Comparison of ENCODE assay signal across 8 cellular contexts in genomic region chr22:46754110-46754799, GRCh38. TPM values are rescaled to one million over a fixed set of nuclear protein-coding genes. Genes with fewer than 3 reads are reported as not detected.
DNase-seq lines count a peak whose midpoint lies in the region; ATAC-seq, FAIRE-seq and TF ChIP-seq lines count a peak whose summit lies in the region.

No MANE protein-coding gene starts in this region.

- no peak for FAIRE-seq in GM12892 (lab: Jason Lieb, UNC)

- intact Hi-C loops in activated CD4-positive, alpha-beta T cell treated with anti-CD3 and anti-CD28 coated beads, Interleukin-2, amount 10 ng/mL, durations not matched to agents 24 days and 14 days (cut with micrococcal nuclease), result no loop called here
- intact Hi-C loops in dendritic cell treated with granulocyte-macrophage colony-stimulating factor and Interleukin-4, amounts not matched to agents 40 ng/mL and 50 ng/mL, for 4 days (cut with micrococcal nuclease), result no loop called here

- no peak for TF ChIP-seq CTCF in mesothelial cell of epicardium (IDR thresholded peaks at IDR 0.05; ENCODE audit: unreplicated experiment)

- no peaks in the 10 kb centered on the region for H3K27me3 Mint-ChIP-seq in activated CD4-positive, alpha-beta T cell treated with anti-CD3 and anti-CD28 coated beads, Interleukin-2, amount 10 ng/mL, durations not matched to agents 24 days and 14 days
- peaks cover 2% of the 10 kb centered on the region for H3K27me3 Mint-ChIP-seq in dendritic cell treated with granulocyte-macrophage colony-stimulating factor and Interleukin-4, amounts not matched to agents 40 ng/mL and 50 ng/mL, for 4 days
- H3K27me3 Mint-ChIP-seq in mesothelial cell of epicardium (ENCODE audit: low read depth), result peaks cover under 1% of the 10 kb centered on the region

- TF ChIP-seq POLR2A in GM12892 (IDR thresholded peaks at IDR 0.05; ENCODE audit: low read depth, low read length), result no peak

- DNase-seq in activated CD4-positive, alpha-beta T cell treated with anti-CD3 and anti-CD28 coated beads, Interleukin-2, amount 10 ng/mL, durations not matched to agents 24 days and 14 days, result peak; percentile 56
- DNase-seq in activated CD4-positive, alpha-beta T cell treated with anti-CD3 and anti-CD28 coated beads, Interleukin-2, amount 50 U/mL, for 4 hours, result no peak
- DNase-seq in RPMI8226, result peak; percentile 74
- DNase-seq in mesothelial cell of epicardium (ENCODE audit: low spot score in 2 of 2, unreplicated experiment in 2 of 2), result no peak
- no peak for DNase-seq in GM12892 (ENCODE audit: insufficient read length)

- peaks cover 6% of the 10 kb centered on the region for H3K9me3 Mint-ChIP-seq in activated CD4-positive, alpha-beta T cell treated with anti-CD3 and anti-CD28 coated beads, Interleukin-2, amount 10 ng/mL, durations not matched to agents 24 days and 14 days
- peaks cover 11% of the 10 kb centered on the region for H3K9me3 Mint-ChIP-seq in dendritic cell treated with granulocyte-macrophage colony-stimulating factor and Interleukin-4, amounts not matched to agents 40 ng/mL and 50 ng/mL, for 4 days
- peaks cover 7% of the 10 kb centered on the region for H3K9me3 Mint-ChIP-seq in mesothelial cell of epicardium

- peaks cover 26% of the 10 kb centered on the region for H3K4me1 Mint-ChIP-seq in activated CD4-positive, alpha-beta T cell treated with anti-CD3 and anti-CD28 coated beads, Interleukin-2, amount 10 ng/mL, durations not matched to agents 24 days and 14 days
- peaks cover 97% of the 10 kb centered on the region for H3K4me1 Mint-ChIP-seq in dendritic cell treated with granulocyte-macrophage colony-stimulating factor and Interleukin-4, amounts not matched to agents 40 ng/mL and 50 ng/mL, for 4 days (ENCODE audit: low read depth)
- peaks cover 14% of the 10 kb centered on the region for H3K4me1 Mint-ChIP-seq in mesothelial cell of epicardium

- peak overlapping the region; percentile 53 for H3K27ac Mint-ChIP-seq in activated CD4-positive, alpha-beta T cell treated with anti-CD3 and anti-CD28 coated beads, Interleukin-2, amount 10 ng/mL, durations not matched to agents 24 days and 14 days
- H3K27ac Mint-ChIP-seq in dendritic cell treated with granulocyte-macrophage colony-stimulating factor and Interleukin-4, amounts not matched to agents 40 ng/mL and 50 ng/mL, for 4 days, result peak overlapping the region; percentile 97
- peak overlapping the region; percentile 71 for H3K27ac Mint-ChIP-seq in mesothelial cell of epicardium

- H3K4me3 Mint-ChIP-seq in activated CD4-positive, alpha-beta T cell treated with anti-CD3 and anti-CD28 coated beads, Interleukin-2, amount 10 ng/mL, durations not matched to agents 24 days and 14 days, result no peak overlapping the region
- H3K4me3 Mint-ChIP-seq in dendritic cell treated with granulocyte-macrophage colony-stimulating factor and Interleukin-4, amounts not matched to agents 40 ng/mL and 50 ng/mL, for 4 days, result no peak overlapping the region
- H3K4me3 Mint-ChIP-seq in mesothelial cell of epicardium, result no peak overlapping the region

- ATAC-seq in HG03196 (IDR thresholded peaks at IDR 0.05; ENCODE audit: unreplicated experiment) (no peak), GM19395 (IDR thresholded peaks at IDR 0.05; ENCODE audit: unreplicated experiment) (no peak)

- H3K36me3 Mint-ChIP-seq in activated CD4-positive, alpha-beta T cell treated with anti-CD3 and anti-CD28 coated beads, Interleukin-2, amount 10 ng/mL, durations not matched to agents 24 days and 14 days (ENCODE audit: low read depth), result peaks cover 5% of the 10 kb centered on the region
- H3K36me3 Mint-ChIP-seq in dendritic cell treated with granulocyte-macrophage colony-stimulating factor and Interleukin-4, amounts not matched to agents 40 ng/mL and 50 ng/mL, for 4 days (ENCODE audit: low read depth), result peaks cover 7% of the 10 kb centered on the region
- H3K36me3 Mint-ChIP-seq in mesothelial cell of epicardium, result peaks cover 5% of the 10 kb centered on the region

RNA-seq across cellular contexts. Expression of gene TBC1D22A, which starts 8.2 kb away (rescaled TPM):
- total RNA-seq in activated CD4-positive, alpha-beta T cell treated with anti-CD3 and anti-CD28 coated beads, Interleukin-2, amount 10 ng/mL, durations not matched to agents 24 days and 14 days, result 39.2 and 41.0 TPM in 2 replicates
- 26.2 to 26.7 TPM (median 26.6 TPM) in 3 replicates for total RNA-seq in mesothelial cell of epicardium
- 29.0 TPM for polyA plus RNA-seq in GM12892 (2012; ENCODE audit: missing spikeins)

RNA-seq across cellular contexts. Expression of gene CERK, which starts 16.2 kb away (rescaled TPM):
- 62.8 and 63.2 TPM in 2 replicates for total RNA-seq in activated CD4-positive, alpha-beta T cell treated with anti-CD3 and anti-CD28 coated beads, Interleukin-2, amount 10 ng/mL, durations not matched to agents 24 days and 14 days
- total RNA-seq in mesothelial cell of epicardium, result 50.7 to 51.9 TPM (median 51.3 TPM) in 3 replicates
- 17.3 TPM for polyA plus RNA-seq in GM12892 (2012; ENCODE audit: missing spikeins)

Comparison
In these comparisons a context has a peak if more than half of its experiments do, and no peak if none do; other contexts are left out.
1. DNase-seq: peak in activated CD4-positive, alpha-beta T cell treated with anti-CD3 and anti-CD28 coated beads, Interleukin-2, amount 10 ng/mL, durations not matched to agents 24 days and 14 days (single experiment) and RPMI8226 (single experiment); none in activated CD4-positive, alpha-beta T cell treated with anti-CD3 and anti-CD28 coated beads, Interleukin-2, amount 50 U/mL, for 4 hours (0 of 2), mesothelial cell of epicardium (0 of 2) and GM12892 (single experiment).
2. Peak in every context shown above with its lines, with median percentiles within 50 percentile points of each other: H3K27ac Mint-ChIP-seq.